In the genomic region with DNA sequence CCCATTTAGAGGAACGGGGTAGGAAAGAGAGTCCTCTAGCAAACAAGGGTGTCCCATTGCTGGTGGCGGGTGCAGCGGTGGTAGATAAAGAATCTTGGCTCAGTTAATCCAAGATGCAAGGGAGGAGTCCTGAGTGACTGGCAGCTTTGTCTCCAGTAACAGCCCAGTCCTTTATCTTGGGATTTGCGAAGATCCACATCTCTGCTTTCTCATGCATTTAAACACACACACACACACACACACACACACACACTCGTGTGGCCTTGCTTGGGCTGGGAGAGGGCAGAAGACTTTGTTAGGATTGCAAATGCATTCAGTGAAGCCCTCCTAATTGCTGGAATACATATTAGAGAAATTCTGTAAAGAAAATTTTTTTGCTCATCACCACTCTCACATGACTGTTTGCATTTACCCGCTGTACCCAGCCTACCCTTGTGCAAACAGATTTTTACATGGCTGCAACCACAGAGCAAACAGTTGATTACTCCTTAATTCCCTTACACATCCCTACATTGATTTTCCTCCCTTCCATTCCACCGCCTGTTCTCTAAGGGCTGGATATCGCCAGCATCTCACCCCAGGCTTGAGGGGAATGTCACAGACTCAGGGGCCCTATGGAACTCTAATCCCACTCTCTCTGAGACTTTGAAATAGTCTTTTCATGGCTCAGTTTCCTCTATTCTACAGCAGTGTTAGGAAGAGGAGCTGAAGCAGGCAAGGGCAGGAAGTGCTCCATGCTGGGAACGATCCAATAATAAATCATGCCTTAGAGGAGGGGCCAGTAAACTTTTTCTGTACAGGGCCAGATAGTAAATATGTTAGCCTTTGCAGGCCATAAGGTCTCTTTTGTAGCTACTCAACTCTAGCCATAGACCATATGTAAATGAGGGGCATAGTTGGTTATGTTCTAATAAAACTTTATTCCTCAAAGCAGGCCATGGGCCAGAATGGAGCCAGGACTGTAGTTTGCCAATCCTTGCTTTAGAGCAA, we compare ENCODE assay signal across 14 cellular contexts. TPM values are rescaled to one million over a fixed set of nuclear protein-coding genes. Genes with fewer than 3 reads are reported as not detected.
A peak's percentile ranks its signal among the peaks of the same experiment; 100 is the strongest.
DNase-seq lines count a peak whose midpoint lies in the region; ATAC-seq and TF ChIP-seq lines count a peak whose summit lies in the region.
"Had no signal": no experiment of that assay in that cellular context is flagged by ENCODE, and none has a peak within 500 bp of the region (broad histone marks: within the 10 kb centered on the region; RNA-seq: fewer than 3 reads in every experiment).

No MANE protein-coding gene starts in this region.

- H3K4me3 ChIP-seq in RWPE2 (ENCODE audit: severe bottlenecking) (no peak overlapping the region), fibroblast of lung (replicated peaks in 1 of 4; ENCODE audit: control extremely low read depth in 1 of 4, insufficient read depth in 1 of 4, low read depth in 3 of 4, low read length in 4 of 4) (no peak overlapping the region), smooth muscle cell (no peak overlapping the region), esophagus muscularis mucosa (no peak overlapping the region)
- H3K4me3 ChIP-seq: heart right ventricle had no signal

- H3K36me3 ChIP-seq in RWPE2 (ENCODE audit: low read depth) (peaks cover 34% of the 10 kb centered on the region), fibroblast of lung (ENCODE audit: control insufficient read depth, insufficient read depth, low read length) (no peaks in the 10 kb centered on the region), smooth muscle cell (ENCODE audit: low read depth) (no peaks in the 10 kb centered on the region), esophagus muscularis mucosa (no peaks in the 10 kb centered on the region)
- H3K36me3 ChIP-seq: heart right ventricle had no signal

- no peak for TF ChIP-seq CTCF in RWPE2 (IDR thresholded peaks at IDR 0.05; ENCODE audit: poor library complexity, severe bottlenecking)
- no peak for TF ChIP-seq CTCF in fibroblast of lung (conservative IDR thresholded peaks at IDR 0.05 in 1 of 2, IDR thresholded peaks at IDR 0.05 in 1 of 2; ENCODE audit: low read depth in 1 of 2, low read length in 2 of 2)
- no peak for TF ChIP-seq CTCF in smooth muscle cell (IDR thresholded peaks at IDR 0.05; ENCODE audit: borderline replicate concordance, insufficient read depth, poor library complexity, severe bottlenecking)
- TF ChIP-seq CTCF in esophagus muscularis mucosa (IDR thresholded peaks at IDR 0.05), result no peak

- H3K27ac ChIP-seq in RWPE2 (ENCODE audit: poor library complexity, severe bottlenecking) (peak overlapping the region; percentile 87), fibroblast of lung (ENCODE audit: insufficient read depth, low read length) (no peak overlapping the region), smooth muscle cell (ENCODE audit: low read depth) (peak overlapping the region; percentile 89), esophagus muscularis mucosa (replicated peaks in 1 of 4) (no peak overlapping the region)
- H3K27ac ChIP-seq: heart right ventricle had no signal

- 26% methylated on average over 9 of the region's 9 CpGs for WGBS in smooth muscle cell (ENCODE audit: low lambda C conversion rate)
- WGBS in esophagus muscularis mucosa, result 86% methylated on average over 9 of the region's 9 CpGs

- intact Hi-C loops in sciatic nerve (cut with DNase I) (no loop called here), esophagus muscularis mucosa (cut with DNase I) (no loop called here)

- H3K4me1 ChIP-seq in RWPE2 (ENCODE audit: insufficient read depth, poor library complexity, severe bottlenecking) (peaks cover 46% of the 10 kb centered on the region), fibroblast of lung (ENCODE audit: control insufficient read depth, extremely low read depth, insufficient read depth, low read length) (peaks cover 20% of the 10 kb centered on the region), smooth muscle cell (ENCODE audit: low read depth) (peaks cover 51% of the 10 kb centered on the region), esophagus muscularis mucosa (peaks cover 12 to 17% (median 14%) of the 10 kb centered on the region in 4 donors)

- TF ChIP-seq EP300 in esophagus muscularis mucosa (IDR thresholded peaks at IDR 0.05), result no peak

- H3K27me3 ChIP-seq in RWPE2 (ENCODE audit: insufficient read depth, poor library complexity, severe bottlenecking) (no peaks in the 10 kb centered on the region), fibroblast of lung (ENCODE audit: control insufficient read depth, insufficient read depth, low read length) (no peaks in the 10 kb centered on the region), smooth muscle cell (ENCODE audit: low read depth) (no peaks in the 10 kb centered on the region), esophagus muscularis mucosa (peaks cover 0 to 44% (median 20%) of the 10 kb centered on the region in 4 donors)

- ATAC-seq in RWPE2 (ENCODE audit: low read depth), result no peak
- no peak for ATAC-seq in sciatic nerve
- no peak for ATAC-seq in GM18870 (IDR thresholded peaks at IDR 0.05; ENCODE audit: unreplicated experiment)
- ATAC-seq: activated T-helper 17 cell treated with anti-CD3 and anti-CD28 coated beads, Interleukin-2, amount 50 U/mL, for 72 hours; heart right ventricle; naive thymus-derived CD8-positive, alpha-beta T cell; stimulated activated naive B cell treated with anti-CD40 and anti-IgM and Interleukin-4, amounts not matched to agents 10 μg/mL and 1 μg/mL and 100 μg/mL, for 72 hours had no signal

- H3K79me2 ChIP-seq in fibroblast of lung (ENCODE audit: control insufficient read depth, insufficient read depth, low read length) (no peaks in the 10 kb centered on the region), smooth muscle cell (ENCODE audit: low read depth) (no peaks in the 10 kb centered on the region)

- DNase-seq in HT1080 (ENCODE audit: low read depth) (peak; percentile 47), RWPE2 (ENCODE audit: low spot score) (no peak), fibroblast of lung (ENCODE audit: low read depth in 2 of 2) (peak; percentile 40 to 42), smooth muscle cell (lab: John Stamatoyannopoulos, UW; ENCODE audit: unreplicated experiment) (no peak), sciatic nerve (ENCODE audit: low spot score) (no peak), esophagus muscularis mucosa (ENCODE audit: extremely low spot score) (no peak)
- DNase-seq: activated CD4-positive, CD25-positive, alpha-beta regulatory T cell; cerebellar nuclear complex; heart right ventricle; naive thymus-derived CD8-positive, alpha-beta T cell; stimulated activated naive B cell treated with anti-CD40 and anti-IgM and Interleukin-4, amounts not matched to agents 10 μg/mL and 1 μg/mL and 100 μg/mL, for 72 hours had no signal

- H3K9me3 ChIP-seq in RWPE2 (ENCODE audit: severe bottlenecking), result no peaks in the 10 kb centered on the region
- no peaks in the 10 kb centered on the region for H3K9me3 ChIP-seq in fibroblast of lung (ENCODE audit: control insufficient read depth, insufficient read depth, low read depth, low read length)
- H3K9me3 ChIP-seq in smooth muscle cell (replicated peaks; ENCODE audit: low read depth), result no peaks in the 10 kb centered on the region
- H3K9me3 ChIP-seq in esophagus muscularis mucosa, result no peaks in the 10 kb centered on the region
- H3K9me3 ChIP-seq: heart right ventricle had no signal

- H4K20me1 ChIP-seq in fibroblast of lung (ENCODE audit: control insufficient read depth, extremely low read depth, insufficient read depth, low read length), result no peaks in the 10 kb centered on the region
- peaks cover 4% of the 10 kb centered on the region for H4K20me1 ChIP-seq in smooth muscle cell (ENCODE audit: low read depth)

- H3F3A ChIP-seq in smooth muscle cell (ENCODE audit: low read depth), result peaks cover 30% of the 10 kb centered on the region

- no peak overlapping the region for H3K4me2 ChIP-seq in fibroblast of lung (ENCODE audit: extremely low read depth, insufficient read depth, low read length)
- peak overlapping the region; percentile 89 for H3K4me2 ChIP-seq in smooth muscle cell

- H3K9ac ChIP-seq in fibroblast of lung (ENCODE audit: insufficient read depth, low read length), result no peak overlapping the region
- H3K9ac ChIP-seq in smooth muscle cell (ENCODE audit: low read depth), result peak overlapping the region; percentile 9

- H2AFZ ChIP-seq in fibroblast of lung (ENCODE audit: low read length) (no peak overlapping the region), smooth muscle cell (ENCODE audit: low read depth) (peak overlapping the region; percentile 21)

- TF ChIP-seq POLR2A in esophagus muscularis mucosa (IDR thresholded peaks at IDR 0.05; ENCODE audit: low read depth), result no peak

RNA-seq across cellular contexts. Expression of a gene that starts 3.5 kb away (rescaled TPM):
- not detected in 2 replicates for total RNA-seq in HT1080 (2014; rRNA removed; shearing (Covaris generic))
- polyA plus RNA-seq in HT1080 (2015; cell fraction: cytosol; rRNA removed), result not detected in 2 replicates
- not detected in 2 replicates for polyA plus RNA-seq in HT1080 (2015; cell fraction: nucleus; rRNA removed)
- total RNA-seq in fibroblast of lung, result 1.0 and 1.2 TPM in 2 replicates
- polyA plus RNA-seq in fibroblast of lung, result 0.87 and 1.1 TPM in 2 replicates
- polyA plus RNA-seq in fibroblast of lung (2012), result 4.7 and 8.0 TPM in 2 replicates
- polyA minus RNA-seq in fibroblast of lung (ENCODE audit: low replicate concordance), result 3.7 and 4.6 TPM in 2 replicates
- total RNA-seq in smooth muscle cell, result 4.5 and 4.9 TPM in 2 replicates
- polyA plus RNA-seq in smooth muscle cell, result 1.4 and 7.0 TPM in 2 replicates
- total RNA-seq in sciatic nerve, result 2.6 TPM
- total RNA-seq in esophagus muscularis mucosa, result 1 to 10 TPM in 3 of 4 donors, under 1 TPM in 1; 0.83 to 2.1 (median 1.6) TPM

RNA-seq across cellular contexts. Expression of a gene that starts 34.2 kb away (rescaled TPM):
- total RNA-seq in HT1080 (2014; rRNA removed; shearing (Covaris generic)), result not detected in 2 replicates
- not detected in 2 replicates for polyA plus RNA-seq in HT1080 (2015; cell fraction: cytosol; rRNA removed)
- not detected in 2 replicates for polyA plus RNA-seq in HT1080 (2015; cell fraction: nucleus; rRNA removed)
- under 0.01 and 0.33 TPM in 2 replicates for total RNA-seq in fibroblast of lung
- polyA plus RNA-seq in fibroblast of lung, result 0.11 and 0.16 TPM in 2 replicates
- 0.10 and 0.12 TPM in 2 replicates for polyA plus RNA-seq in fibroblast of lung (2012)
- polyA minus RNA-seq in fibroblast of lung (ENCODE audit: low replicate concordance), result not detected in 2 replicates
- 1.6 and 2.3 TPM in 2 replicates for total RNA-seq in smooth muscle cell
- polyA plus RNA-seq in smooth muscle cell, result 3.9 and 7.2 TPM in 2 replicates
- total RNA-seq in sciatic nerve, result not detected
- total RNA-seq in esophagus muscularis mucosa, result not detected
- total RNA-seq: heart right ventricle; naive thymus-derived CD8-positive, alpha-beta T cell; OCI-LY7 had no signal
- polyA plus RNA-seq: heart right ventricle; naive thymus-derived CD8-positive, alpha-beta T cell had no signal

RNA-seq across cellular contexts. Expression of a gene that starts 55.8 kb away (rescaled TPM):
- 0.07 TPM in 1 of 2 replicates, not detected in the other for total RNA-seq in HT1080 (2014; rRNA removed; shearing (Covaris generic))
- 0.11 and 0.65 TPM in 2 replicates for polyA plus RNA-seq in HT1080 (2015; cell fraction: cytosol; rRNA removed)
- 0.97 and 1.2 TPM in 2 replicates for polyA plus RNA-seq in HT1080 (2015; cell fraction: nucleus; rRNA removed)
- total RNA-seq in fibroblast of lung, result under 0.01 and 0.83 TPM in 2 replicates
- polyA plus RNA-seq in fibroblast of lung, result 0.14 and 0.39 TPM in 2 replicates
- 0.12 and 0.14 TPM in 2 replicates for polyA plus RNA-seq in fibroblast of lung (2012)
- polyA minus RNA-seq in fibroblast of lung (ENCODE audit: low replicate concordance), result 1.1 TPM in 1 of 2 replicates, not detected in the other
- 0.27 TPM in 2 replicates for total RNA-seq in smooth muscle cell
- polyA plus RNA-seq in smooth muscle cell, result 0.24 TPM in 1 of 2 replicates, not detected in the other
- 5.3 TPM for total RNA-seq in sciatic nerve
- under 1 TPM in 2 of 4 donors, not detected in 2; 0.83 to 0.86 TPM for total RNA-seq in esophagus muscularis mucosa
- polyA plus RNA-seq: naive thymus-derived CD8-positive, alpha-beta T cell had no signal

Comparison
In these comparisons a context has a peak if more than half of its experiments do, and no peak if none do; other contexts are left out.
1. DNase-seq: peak in HT1080 (single experiment) and fibroblast of lung (2 of 2); none in RWPE2 (single experiment), smooth muscle cell (single experiment), sciatic nerve (single experiment) and esophagus muscularis mucosa (single experiment).
2. H3K27ac ChIP-seq: peak in RWPE2 (single experiment) and smooth muscle cell (single experiment); none in fibroblast of lung (single experiment) and esophagus muscularis mucosa (0 of 4).